Comparison of ENCODE assay signal across 1 cellular context in genomic region chr11:65454311-65454695, GRCh38.
TF ChIP-seq lines count a peak whose summit lies in the region.

No MANE protein-coding gene starts in this region.

TF ChIP-seq in H1, 55 proteins besides CTCF, POLR2A, EP300 and RAD21:
- TF ChIP-seq RNF2 (IDR thresholded peaks at IDR 0.05; ENCODE audit: borderline replicate concordance, low read depth, low read length, missing control alignments, poor library complexity, severe bottlenecking) (no peak), RBBP5 (IDR thresholded peaks at IDR 0.05; ENCODE audit: borderline replicate concordance, low read depth, low read length) (no peak), YY1 (IDR thresholded peaks at IDR 0.05; ENCODE audit: low read depth, low read length) (no peak), SUZ12 (IDR thresholded peaks at IDR 0.05; ENCODE audit: low read length) (no peak), NRF1 (IDR thresholded peaks at IDR 0.05; ENCODE audit: low read depth, low read length) (no peak)
